Comparison of ENCODE assay signal across 1 cellular context in the genomic region with DNA sequence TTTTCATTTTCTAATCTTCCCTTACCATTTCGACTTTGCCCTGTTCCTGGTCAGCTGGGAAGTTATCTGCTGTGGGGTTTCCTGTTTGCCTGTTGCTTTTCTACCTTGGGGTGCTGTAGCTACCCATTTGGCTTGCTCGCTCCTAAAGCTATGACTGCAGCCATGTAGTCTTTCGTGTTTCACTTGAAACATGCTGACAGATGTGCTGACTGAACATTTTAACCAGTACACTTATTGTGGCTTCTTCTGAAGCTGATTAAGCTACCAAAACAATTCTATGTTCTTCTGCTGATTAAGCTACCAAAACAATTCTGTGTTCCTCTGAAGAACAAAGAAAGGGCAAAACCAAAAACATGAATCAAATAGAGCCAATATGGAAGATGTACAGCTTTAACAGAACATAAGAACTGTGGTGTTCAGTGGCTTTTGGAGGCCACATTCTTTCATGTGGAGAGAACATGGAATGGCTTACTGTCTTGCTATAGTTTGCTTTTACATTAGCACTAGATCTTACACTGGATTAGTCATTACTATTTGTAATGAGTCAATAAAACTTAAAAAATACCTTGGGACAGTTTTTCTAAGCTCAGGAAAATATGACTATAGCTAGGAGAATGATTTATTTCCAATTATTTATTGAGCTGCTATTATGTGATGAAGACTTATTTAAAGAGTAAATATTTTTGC.
A peak's percentile ranks its signal among the peaks of the same experiment; 100 is the strongest.
TF ChIP-seq lines count a peak whose summit lies in the region.

No MANE protein-coding gene starts in this region.

TF ChIP-seq in HepG2, 621 proteins besides CTCF, POLR2A, EP300 and RAD21:
- TF ChIP-seq ZNF780A (CRISPR knock-in tag; IDR thresholded peaks at IDR 0.05) (no peak), YEATS2 (CRISPR knock-in tag; IDR thresholded peaks at IDR 0.05; ENCODE audit: borderline replicate concordance) (no peak), E2F1 (CRISPR knock-in tag; IDR thresholded peaks at IDR 0.05) (no peak), ATRX (CRISPR knock-in tag; IDR thresholded peaks at IDR 0.05; ENCODE audit: borderline replicate concordance) (no peak), ZNF503 (CRISPR knock-in tag; IDR thresholded peaks at IDR 0.05) (no peak), ZBTB3 (CRISPR knock-in tag; IDR thresholded peaks at IDR 0.05; ENCODE audit: borderline replicate concordance, low read depth) (no peak), CBX1 (IDR thresholded peaks at IDR 0.05; ENCODE audit: low read depth) (no peak), ZNF839 (CRISPR knock-in tag; IDR thresholded peaks at IDR 0.05; ENCODE audit: borderline replicate concordance) (no peak), ZNF501 (CRISPR knock-in tag; IDR thresholded peaks at IDR 0.05) (no peak), MAFF (IDR thresholded peaks at IDR 0.05; ENCODE audit: low read depth, low read length) (peak; percentile 74), CREM (IDR thresholded peaks at IDR 0.05) (no peak), CREM (CRISPR knock-in tag; IDR thresholded peaks at IDR 0.05) (no peak), ZBTB4 (CRISPR knock-in tag; IDR thresholded peaks at IDR 0.05; ENCODE audit: borderline replicate concordance) (no peak), ZNF20 (CRISPR knock-in tag; IDR thresholded peaks at IDR 0.05) (no peak), RERE (CRISPR knock-in tag; IDR thresholded peaks at IDR 0.05; ENCODE audit: low read depth) (no peak), MAFK (conservative IDR thresholded peaks at IDR 0.05 in 1 of 2, IDR thresholded peaks at IDR 0.05 in 1 of 2; ENCODE audit: low read length in 2 of 2) (peak; percentile 69 to 79), FOXA3 (CRISPR knock-in tag; IDR thresholded peaks at IDR 0.05) (no peak), HNF4A (CRISPR knock-in tag; IDR thresholded peaks at IDR 0.05) (peak; percentile 49), TERF1 (CRISPR knock-in tag; IDR thresholded peaks at IDR 0.05) (no peak), TFAP4 (IDR thresholded peaks at IDR 0.05; ENCODE audit: borderline replicate concordance, low read depth) (peak; percentile 68), ZBTB43 (CRISPR knock-in tag; conservative IDR thresholded peaks at IDR 0.05) (no peak), ZNF260 (CRISPR knock-in tag; IDR thresholded peaks at IDR 0.05; ENCODE audit: borderline replicate concordance, low read depth) (no peak), ZNF230 (CRISPR knock-in tag; IDR thresholded peaks at IDR 0.05) (no peak)
- TF ChIP-seq, protein P1, sequence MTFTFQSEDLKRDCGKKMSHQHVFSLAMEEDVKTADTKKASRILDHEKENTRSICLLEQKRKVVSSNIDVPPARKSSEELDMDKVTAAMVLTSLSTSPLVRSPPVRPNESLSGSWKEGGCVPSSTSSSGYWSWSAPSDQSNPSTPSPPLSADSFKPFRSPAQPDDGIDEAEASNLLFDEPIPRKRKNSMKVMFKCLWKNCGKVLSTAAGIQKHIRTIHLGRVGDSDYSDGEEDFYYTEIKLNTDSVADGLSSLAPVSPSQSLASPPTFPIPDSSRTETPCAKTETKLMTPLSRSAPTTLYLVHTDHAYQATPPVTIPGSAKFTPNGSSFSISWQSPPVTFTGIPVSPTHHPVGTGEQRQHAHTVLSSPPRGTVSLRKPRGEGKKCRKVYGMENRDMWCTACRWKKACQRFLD (CRISPR knock-in tag; IDR thresholded peaks at IDR 0.05; ENCODE audit: borderline replicate concordance), result no peak
- TF ChIP-seq, protein P2, sequence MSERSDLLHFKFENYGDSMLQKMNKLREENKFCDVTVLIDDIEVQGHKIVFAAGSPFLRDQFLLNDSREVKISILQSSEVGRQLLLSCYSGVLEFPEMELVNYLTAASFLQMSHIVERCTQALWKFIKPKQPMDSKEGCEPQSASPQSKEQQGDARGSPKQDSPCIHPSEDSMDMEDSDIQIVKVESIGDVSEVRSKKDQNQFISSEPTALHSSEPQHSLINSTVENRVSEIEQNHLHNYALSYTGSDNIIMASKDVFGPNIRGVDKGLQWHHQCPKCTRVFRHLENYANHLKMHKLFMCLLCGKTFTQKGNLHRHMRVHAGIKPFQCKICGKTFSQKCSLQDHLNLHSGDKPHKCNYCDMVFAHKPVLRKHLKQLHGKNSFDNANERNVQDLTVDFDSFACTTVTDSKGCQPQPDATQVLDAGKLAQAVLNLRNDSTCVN (CRISPR knock-in tag; IDR thresholded peaks at IDR 0.05; ENCODE audit: borderline replicate concordance), result no peak
- TF ChIP-seq, protein P3, sequence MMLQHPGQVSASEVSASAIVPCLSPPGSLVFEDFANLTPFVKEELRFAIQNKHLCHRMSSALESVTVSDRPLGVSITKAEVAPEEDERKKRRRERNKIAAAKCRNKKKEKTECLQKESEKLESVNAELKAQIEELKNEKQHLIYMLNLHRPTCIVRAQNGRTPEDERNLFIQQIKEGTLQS (CRISPR knock-in tag; IDR thresholded peaks at IDR 0.05), result no peak
- TF ChIP-seq, protein P4, sequence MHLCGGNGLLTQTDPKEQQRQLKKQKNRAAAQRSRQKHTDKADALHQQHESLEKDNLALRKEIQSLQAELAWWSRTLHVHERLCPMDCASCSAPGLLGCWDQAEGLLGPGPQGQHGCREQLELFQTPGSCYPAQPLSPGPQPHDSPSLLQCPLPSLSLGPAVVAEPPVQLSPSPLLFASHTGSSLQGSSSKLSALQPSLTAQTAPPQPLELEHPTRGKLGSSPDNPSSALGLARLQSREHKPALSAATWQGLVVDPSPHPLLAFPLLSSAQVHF (CRISPR knock-in tag; IDR thresholded peaks at IDR 0.05), result no peak
